Comparison of ENCODE assay signal across 18 cellular contexts in the genomic region with DNA sequence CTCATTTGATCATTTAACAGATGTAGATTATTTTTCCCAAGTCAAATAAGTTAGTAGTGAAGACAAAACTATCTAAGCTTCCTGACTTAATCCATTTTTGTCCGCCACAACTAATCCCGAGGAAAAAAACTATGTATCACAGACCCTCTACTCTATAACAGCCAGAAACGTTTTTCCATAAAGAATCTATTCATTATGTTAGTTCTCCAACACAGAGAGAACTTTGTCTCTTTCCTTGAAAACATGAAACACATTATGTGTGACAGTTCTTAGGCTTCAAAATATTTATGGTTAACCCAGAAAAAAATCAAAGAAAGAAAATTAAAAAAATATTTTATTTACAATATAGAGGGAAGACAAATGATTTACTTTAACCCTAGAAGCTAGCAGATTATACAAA.
"Had no signal": no experiment of that assay in that cellular context is flagged by ENCODE, and none has a peak within 500 bp of the region (broad histone marks: within the 10 kb centered on the region; RNA-seq: fewer than 3 reads in every experiment).

No MANE protein-coding gene starts in this region.

- H3K9me3 Mint-ChIP-seq: memory B cell; natural killer cell; stimulated activated memory B cell treated with anti-CD40 and anti-IgM and Interleukin-4, amounts not matched to agents 10 μg/mL and 1 μg/mL and 100 μg/mL, for 72 hours; stimulated activated naive CD8-positive, alpha-beta T cell treated with anti-CD3 and anti-CD28 coated beads, Interleukin-15, Interleukin-2, amounts not matched to agents 100 ng/mL and 50 ng/mL, for 24 hours had no signal

- ATAC-seq: gastrocnemius medialis; left colon; left ventricle myocardium superior; lower lobe of right lung; natural killer cell; right cardiac atrium; stimulated activated memory B cell treated with anti-CD40 and anti-IgM and Interleukin-4, amounts not matched to agents 10 μg/mL and 1 μg/mL and 100 μg/mL, for 72 hours had no signal

- DNase-seq: dermis blood vessel endothelial cell; effector memory CD4-positive, alpha-beta T cell; erythroblast; esophagus squamous epithelium; gastrocnemius medialis; heart right ventricle; kidney glomerular epithelial cell; left colon; left ventricle myocardium superior; lower lobe of right lung; natural killer cell; right cardiac atrium; sigmoid colon; stimulated activated CD4-positive, alpha-beta T cell treated with anti-CD3 and anti-CD28 coated beads, Interleukin-4, amount 100 ng/mL, for 4 hours; trophoblast cell had no signal

- H3K27ac Mint-ChIP-seq: memory B cell; natural killer cell; stimulated activated memory B cell treated with anti-CD40 and anti-IgM and Interleukin-4, amounts not matched to agents 10 μg/mL and 1 μg/mL and 100 μg/mL, for 72 hours; stimulated activated naive CD8-positive, alpha-beta T cell treated with anti-CD3 and anti-CD28 coated beads, Interleukin-15, Interleukin-2, amounts not matched to agents 100 ng/mL and 50 ng/mL, for 24 hours had no signal

- H3K4me3 Mint-ChIP-seq: memory B cell; natural killer cell; stimulated activated memory B cell treated with anti-CD40 and anti-IgM and Interleukin-4, amounts not matched to agents 10 μg/mL and 1 μg/mL and 100 μg/mL, for 72 hours; stimulated activated naive CD8-positive, alpha-beta T cell treated with anti-CD3 and anti-CD28 coated beads, Interleukin-15, Interleukin-2, amounts not matched to agents 100 ng/mL and 50 ng/mL, for 24 hours had no signal

- H3K4me1 Mint-ChIP-seq: memory B cell; natural killer cell; stimulated activated memory B cell treated with anti-CD40 and anti-IgM and Interleukin-4, amounts not matched to agents 10 μg/mL and 1 μg/mL and 100 μg/mL, for 72 hours had no signal

- H3K27me3 Mint-ChIP-seq: memory B cell; stimulated activated memory B cell treated with anti-CD40 and anti-IgM and Interleukin-4, amounts not matched to agents 10 μg/mL and 1 μg/mL and 100 μg/mL, for 72 hours; stimulated activated naive CD8-positive, alpha-beta T cell treated with anti-CD3 and anti-CD28 coated beads, Interleukin-15, Interleukin-2, amounts not matched to agents 100 ng/mL and 50 ng/mL, for 24 hours had no signal
